ENCODE assay signal across 1 cellular context in genomic region chr2:86440631-86441391, GRCh38.
TF ChIP-seq lines count a peak whose summit lies in the region.

KDM3A (plus strand) TSS chr2:86441371; CDS start chr2:86442048, 677 bp downstream.

TF ChIP-seq in HepG2, 621 proteins besides CTCF, POLR2A, EP300 and RAD21 (continued from another document and continues in another):
- TF ChIP-seq PRDM15 (CRISPR knock-in tag; IDR thresholded peaks at IDR 0.05) (0 out of 2 replicates have a peak, but pooled peaks have one; percentile 70), SP1 (IDR thresholded peaks at IDR 0.05) (no peak), SP1 (CRISPR knock-in tag; IDR thresholded peaks at IDR 0.05) (peak; percentile 79), LCORL (IDR thresholded peaks at IDR 0.05) (no peak), LCORL (CRISPR knock-in tag; IDR thresholded peaks at IDR 0.05) (peak; percentile 81; the same call in 1 of the 2 replicates), NFE2L2 (IDR thresholded peaks at IDR 0.05; ENCODE audit: low read length) (no peak), KDM1A (CRISPR knock-in tag; IDR thresholded peaks at IDR 0.05) (peak; percentile 42; the same call in 1 of the 2 replicates), MYC (CRISPR knock-in tag; IDR thresholded peaks at IDR 0.05; ENCODE audit: borderline replicate concordance) (peak; percentile 98), ZNF121 (CRISPR knock-in tag; IDR thresholded peaks at IDR 0.05) (peak; percentile 77), ZNF784 (CRISPR knock-in tag; IDR thresholded peaks at IDR 0.05; ENCODE audit: borderline replicate concordance) (peak; percentile 94), ZNF891 (CRISPR knock-in tag; IDR thresholded peaks at IDR 0.05) (peak; percentile 97), MXI1 (IDR thresholded peaks at IDR 0.05; ENCODE audit: borderline replicate concordance, low read depth, low read length) (peak; percentile 87; the same call in 1 of the 3 replicates), ZNF788 (CRISPR knock-in tag; IDR thresholded peaks at IDR 0.05; ENCODE audit: borderline replicate concordance) (peak; percentile 97), ZBTB4 (CRISPR knock-in tag; IDR thresholded peaks at IDR 0.05; ENCODE audit: borderline replicate concordance) (peak; percentile 98; the same call in 1 of the 2 replicates), PAXIP1 (CRISPR knock-in tag; conservative IDR thresholded peaks at IDR 0.05) (peak; percentile 90), GABPB1 (CRISPR knock-in tag; IDR thresholded peaks at IDR 0.05) (peak; percentile 76), ZNF570 (CRISPR knock-in tag; IDR thresholded peaks at IDR 0.05; ENCODE audit: borderline replicate concordance) (peak; percentile 98), ZNF552 (CRISPR knock-in tag; IDR thresholded peaks at IDR 0.05; ENCODE audit: borderline replicate concordance) (peak; percentile 100), EEA1 (CRISPR knock-in tag; IDR thresholded peaks at IDR 0.05; ENCODE audit: borderline replicate concordance) (peak; percentile 96; the same call in 1 of the 2 replicates), SMAD1 (CRISPR knock-in tag; IDR thresholded peaks at IDR 0.05; ENCODE audit: borderline replicate concordance, low read depth) (peak; percentile 81; the same call in 1 of the 2 replicates), ZNF775 (CRISPR knock-in tag; IDR thresholded peaks at IDR 0.05; ENCODE audit: borderline replicate concordance) (peak; percentile 98), POGK (CRISPR knock-in tag; conservative IDR thresholded peaks at IDR 0.05) (peak; percentile 98), TFDP1 (CRISPR knock-in tag; IDR thresholded peaks at IDR 0.05; ENCODE audit: borderline replicate concordance) (peak; percentile 98), HOXD1 (CRISPR knock-in tag; IDR thresholded peaks at IDR 0.05) (peak; percentile 94), ETV5 (CRISPR knock-in tag; IDR thresholded peaks at IDR 0.05; ENCODE audit: borderline replicate concordance) (peak; percentile 40), HES4 (CRISPR knock-in tag; IDR thresholded peaks at IDR 0.05; ENCODE audit: borderline replicate concordance) (peak; percentile 99), ZNF652 (CRISPR knock-in tag; IDR thresholded peaks at IDR 0.05; ENCODE audit: borderline replicate concordance, low read depth) (peak; percentile 71; the same call in 1 of the 2 replicates), JUN (CRISPR knock-in tag; IDR thresholded peaks at IDR 0.05) (peak; percentile 81), ZNF605 (CRISPR knock-in tag; IDR thresholded peaks at IDR 0.05) (peak; percentile 100), DDIT3 (CRISPR knock-in tag; IDR thresholded peaks at IDR 0.05) (no peak; the same call in none of the 2 replicates), ZC3H13 (CRISPR knock-in tag; IDR thresholded peaks at IDR 0.05) (peak; percentile 98), SYNCRIP (IDR thresholded peaks at IDR 0.05; ENCODE audit: insufficient read depth, low read depth, low read length) (no peak), KLF9 (CRISPR knock-in tag; IDR thresholded peaks at IDR 0.05; ENCODE audit: low read depth) (peak; percentile 99), CSRNP1 (CRISPR knock-in tag; IDR thresholded peaks at IDR 0.05) (peak; percentile 99), SIN3A (IDR thresholded peaks at IDR 0.05; ENCODE audit: borderline replicate concordance, low read depth, low read length) (no peak; the same call in 1 of the 2 replicates), NFIC (IDR thresholded peaks at IDR 0.05; ENCODE audit: low read length) (peak; percentile 87), HHEX (CRISPR knock-in tag; IDR thresholded peaks at IDR 0.05) (peak; percentile 82), PRDM4 (CRISPR knock-in tag; IDR thresholded peaks at IDR 0.05; ENCODE audit: borderline replicate concordance) (peak; percentile 58; the same call in 1 of the 2 replicates), RXRB (CRISPR knock-in tag; IDR thresholded peaks at IDR 0.05; ENCODE audit: borderline replicate concordance) (peak; percentile 85), XRCC5 (optimal IDR thresholded peaks at IDR 0.05; ENCODE audit: low read length) (peak; percentile 100), PPARG (CRISPR knock-in tag; conservative IDR thresholded peaks at IDR 0.05) (peak; percentile 82), ZNF530 (CRISPR knock-in tag; IDR thresholded peaks at IDR 0.05; ENCODE audit: low read depth) (no peak; the same call in 1 of the 2 replicates), CBX1 (IDR thresholded peaks at IDR 0.05; ENCODE audit: low read depth) (peak; percentile 85)
